Comparison of ENCODE assay signal across 10 cellular contexts in genomic region chr10:6583447-6583846, GRCh38. TPM values are rescaled to one million over a fixed set of nuclear protein-coding genes. Genes with fewer than 3 reads are reported as not detected.
DNase-seq lines count a peak whose midpoint lies in the region; ATAC-seq lines count a peak whose summit lies in the region.
"Had no signal": no experiment of that assay in that cellular context is flagged by ENCODE, and none has a peak within 500 bp of the region (broad histone marks: within the 10 kb centered on the region; RNA-seq: fewer than 3 reads in every experiment).

No MANE protein-coding gene starts in this region.

- H3K27ac Mint-ChIP-seq in activated CD4-positive, alpha-beta T cell treated with anti-CD3 and anti-CD28 coated beads for 36 hours, result peak overlapping the region; percentile 97
- H3K27ac Mint-ChIP-seq in stimulated activated naive CD8-positive, alpha-beta T cell treated with anti-CD3 and anti-CD28 coated beads, Interleukin-15, amount 100 ng/mL, for 72 hours, result peak overlapping the region; percentile 96 to 99

- peak overlapping the region; percentile 89 for H3K4me3 Mint-ChIP-seq in activated CD4-positive, alpha-beta T cell treated with anti-CD3 and anti-CD28 coated beads for 36 hours
- H3K4me3 Mint-ChIP-seq in stimulated activated naive CD8-positive, alpha-beta T cell treated with anti-CD3 and anti-CD28 coated beads, Interleukin-15, amount 100 ng/mL, for 72 hours, result peak overlapping the region; percentile 96 to 98

- peak; percentile 84 for DNase-seq in activated CD4-positive, alpha-beta T cell treated with anti-CD3 and anti-CD28 coated beads for 36 hours
- DNase-seq in activated effector memory CD4-positive, alpha-beta T cell treated with anti-CD3 and anti-CD28 coated beads, Interleukin-2, amount 50 U/mL, for 16 hours, result peak; percentile 90
- DNase-seq in stimulated activated CD4-positive, alpha-beta T cell treated with anti-CD3 and anti-CD28 coated beads, Interleukin-12 subunit alpha, Interleukin-12 subunit beta, amount 100 ng/mL, for 48 hours (ENCODE audit: low read depth in 2 of 3, low spot score in 1 of 3), result peak; percentile 69 to 79 (median 78)
- peak; percentile 75 to 91 for DNase-seq in stimulated activated naive CD8-positive, alpha-beta T cell treated with anti-CD3 and anti-CD28 coated beads, Interleukin-15, amount 100 ng/mL, for 72 hours
- DNase-seq in NCI-H1417 (lab: John Stamatoyannopoulos, UW), result no peak
- DNase-seq: NCI-H524 treated with DMSO at 0.1 percent for 48 hours had no signal

- peaks cover 64% of the 10 kb centered on the region for H3K36me3 Mint-ChIP-seq in activated CD4-positive, alpha-beta T cell treated with anti-CD3 and anti-CD28 coated beads for 36 hours (ENCODE audit: low read depth)

- POLR2A ChIA-PET in activated CD4-positive, alpha-beta T cell treated with anti-CD3 and anti-CD28 coated beads for 36 hours (lab: Charles Lee), result interaction anchor here (0.5 to 1.8 kb wide), 3 partner anchors 9 to 686 kb away, joined by 4 to 6 read pairs (median 4); no protein-coding TSS in a partner anchor

- no peaks in the 10 kb centered on the region for H3K9me3 Mint-ChIP-seq in activated CD4-positive, alpha-beta T cell treated with anti-CD3 and anti-CD28 coated beads for 36 hours (ENCODE audit: low read depth)
- no peaks in the 10 kb centered on the region for H3K9me3 Mint-ChIP-seq in stimulated activated naive CD8-positive, alpha-beta T cell treated with anti-CD3 and anti-CD28 coated beads, Interleukin-15, amount 100 ng/mL, for 72 hours

- intact Hi-C loops in activated CD4-positive, alpha-beta T cell treated with anti-CD3 and anti-CD28 coated beads for 36 hours (cut with DNase I, micrococcal nuclease), result loop anchor here (1.0 to 10.0 kb wide), 6 partner anchors 9 to 769 kb away; partner anchors contain the start of genes GDI2 (in 1 of the 2) and PFKFB3 (in 1 of the 2)

- peak; percentile 8 for ATAC-seq in activated CD4-positive, alpha-beta T cell treated with anti-CD3 and anti-CD28 coated beads for 36 hours
- ATAC-seq in stimulated activated naive CD8-positive, alpha-beta T cell treated with anti-CD3 and anti-CD28 coated beads, Interleukin-15, amount 100 ng/mL, for 72 hours, result peak; percentile 43
- ATAC-seq in HG03442 (IDR thresholded peaks at IDR 0.05; ENCODE audit: unreplicated experiment), result no peak
- no peak for ATAC-seq in HG02840 (IDR thresholded peaks at IDR 0.05; ENCODE audit: low FRiP score, unreplicated experiment)

- no peaks in the 10 kb centered on the region for H3K27me3 Mint-ChIP-seq in activated CD4-positive, alpha-beta T cell treated with anti-CD3 and anti-CD28 coated beads for 36 hours
- no peaks in the 10 kb centered on the region for H3K27me3 Mint-ChIP-seq in stimulated activated naive CD8-positive, alpha-beta T cell treated with anti-CD3 and anti-CD28 coated beads, Interleukin-15, amount 100 ng/mL, for 72 hours

- CTCF ChIA-PET in activated CD4-positive, alpha-beta T cell treated with anti-CD3 and anti-CD28 coated beads for 36 hours (lab: Charles Lee), result interaction anchor here (0.6 to 5.3 kb wide), 8 partner anchors 9 to 166 kb away, joined by 3 to 39 read pairs (median 4); no protein-coding TSS in a partner anchor

- H3K4me1 Mint-ChIP-seq in activated CD4-positive, alpha-beta T cell treated with anti-CD3 and anti-CD28 coated beads for 36 hours, result peaks cover 62% of the 10 kb centered on the region
- H3K4me1 Mint-ChIP-seq in stimulated activated naive CD8-positive, alpha-beta T cell treated with anti-CD3 and anti-CD28 coated beads, Interleukin-15, amount 100 ng/mL, for 72 hours, result peaks cover 37% of the 10 kb centered on the region

RNA-seq across cellular contexts. Expression of gene PRKCQ, which starts 3.4 kb away (rescaled TPM):
- 10 to 100 TPM; 32.9 to 39.0 TPM for total RNA-seq in activated CD4-positive, alpha-beta T cell treated with anti-CD3 and anti-CD28 coated beads for 36 hours
- total RNA-seq: LHCN-M2, SK-MEL-5 had no signal

Comparison
In these comparisons a context has a peak if more than half of its experiments do, and no peak if none do; other contexts are left out.
1. ATAC-seq: peak in activated CD4-positive, alpha-beta T cell treated with anti-CD3 and anti-CD28 coated beads for 36 hours (single experiment) and stimulated activated naive CD8-positive, alpha-beta T cell treated with anti-CD3 and anti-CD28 coated beads, Interleukin-15, amount 100 ng/mL, for 72 hours (single experiment); none in HG03442 (single experiment) and HG02840 (single experiment).
2. DNase-seq: peak in activated CD4-positive, alpha-beta T cell treated with anti-CD3 and anti-CD28 coated beads for 36 hours (single experiment), activated effector memory CD4-positive, alpha-beta T cell treated with anti-CD3 and anti-CD28 coated beads, Interleukin-2, amount 50 U/mL, for 16 hours (single experiment), stimulated activated CD4-positive, alpha-beta T cell treated with anti-CD3 and anti-CD28 coated beads, Interleukin-12 subunit alpha, Interleukin-12 subunit beta, amount 100 ng/mL, for 48 hours (3 of 3) and stimulated activated naive CD8-positive, alpha-beta T cell treated with anti-CD3 and anti-CD28 coated beads, Interleukin-15, amount 100 ng/mL, for 72 hours (2 of 2); none in NCI-H1417 (0 of 3).